ENCODE assay signal across 25 cellular contexts in genomic region chr2:185179783-185180182, GRCh38.
"Had no signal": no experiment of that assay in that cellular context is flagged by ENCODE, and none has a peak within 500 bp of the region (broad histone marks: within the 10 kb centered on the region; RNA-seq: fewer than 3 reads in every experiment).

No MANE protein-coding gene starts in this region.

- H3K27ac ChIP-seq: ascending aorta, cardiac muscle cell, coronary artery, gastroesophageal sphincter, hepatocyte, left ventricle myocardium inferior, ovary, right lobe of liver, skin epidermis, testis, transverse colon had no signal

- H3K79me2 ChIP-seq: hepatocyte had no signal

- H3K9me3 ChIP-seq: ascending aorta, gastroesophageal sphincter, ovary, right lobe of liver, testis, transverse colon had no signal

- DNase-seq: activated CD4-positive, alpha-beta memory T cell treated with anti-CD3 and anti-CD28 coated beads, Interleukin-2, amount 10 ng/mL, durations not matched to agents 7 days and 5 days; activated CD4-positive, alpha-beta T cell treated with anti-CD3 and anti-CD28 coated beads, Interleukin-2, amount 10 ng/mL, durations not matched to agents 7 days and 5 days; activated CD4-positive, CD25-positive, alpha-beta regulatory T cell treated with anti-CD3 and anti-CD28 coated beads, Interleukin-2, amount 50 U/mL, for 72 hours; activated CD8-positive, alpha-beta memory T cell treated with anti-CD3 and anti-CD28 coated beads, Interleukin-2, amount 50 U/mL, for 48 hours; activated gamma-delta T cell; activated naive CD4-positive, alpha-beta T cell treated with anti-CD3 and anti-CD28 coated beads, Interleukin-2, amount 10 ng/mL, durations not matched to agents 7 days and 5 days; activated naive CD8-positive, alpha-beta T cell treated with anti-CD3 and anti-CD28 coated beads, Interleukin-2, amount 10 ng/mL, durations not matched to agents 7 days and 5 days; activated T-cell treated with anti-CD3 and anti-CD28 coated beads, Interleukin-2, amount 50 U/mL, for 24 hours; effector memory CD8-positive, alpha-beta T cell; islet precursor cell; left ventricle myocardium inferior; ovary; right lobe of liver; stimulated activated CD4-positive, alpha-beta T cell treated with anti-CD3 and anti-CD28 coated beads, Interleukin-12 subunit alpha, Interleukin-12 subunit beta, amount 100 ng/mL, for 4 hours; stimulated activated CD4-positive, alpha-beta T cell treated with anti-CD3 and anti-CD28 coated beads, Interleukin-4, amount 100 ng/mL, for 1 hour; stimulated activated naive CD8-positive, alpha-beta T cell treated with anti-CD3 and anti-CD28 coated beads, Interleukin-15, Interleukin-2, amounts not matched to agents 100 U/mL and 50 U/mL, for 24 hours; testis; transverse colon had no signal

- H2AFZ ChIP-seq: hepatocyte had no signal

- H3K27me3 ChIP-seq: ascending aorta, cardiac muscle cell, gastroesophageal sphincter, hepatocyte, ovary, right lobe of liver, testis, transverse colon had no signal

- H3K4me1 ChIP-seq: ascending aorta, gastroesophageal sphincter, left ventricle myocardium inferior, right lobe of liver, testis, transverse colon had no signal

- ATAC-seq: effector memory CD8-positive, alpha-beta T cell; gastroesophageal sphincter; right lobe of liver; stimulated activated naive CD8-positive, alpha-beta T cell treated with anti-CD3 and anti-CD28 coated beads, Interleukin-15, Interleukin-2, amounts not matched to agents 100 U/mL and 50 U/mL, for 24 hours had no signal

- H3K36me3 ChIP-seq: ascending aorta, cardiac muscle cell, gastroesophageal sphincter, left ventricle myocardium inferior, ovary, right lobe of liver, transverse colon had no signal

- H3K4me3 ChIP-seq: ascending aorta, cardiac muscle cell, coronary artery, gastroesophageal sphincter, hepatocyte, left ventricle myocardium inferior, lung, ovary, right lobe of liver, skin epidermis, testis, transverse colon had no signal

- H3K4me2 ChIP-seq: hepatocyte had no signal
